ENCODE assay signal across 28 cellular contexts in the genomic region with DNA sequence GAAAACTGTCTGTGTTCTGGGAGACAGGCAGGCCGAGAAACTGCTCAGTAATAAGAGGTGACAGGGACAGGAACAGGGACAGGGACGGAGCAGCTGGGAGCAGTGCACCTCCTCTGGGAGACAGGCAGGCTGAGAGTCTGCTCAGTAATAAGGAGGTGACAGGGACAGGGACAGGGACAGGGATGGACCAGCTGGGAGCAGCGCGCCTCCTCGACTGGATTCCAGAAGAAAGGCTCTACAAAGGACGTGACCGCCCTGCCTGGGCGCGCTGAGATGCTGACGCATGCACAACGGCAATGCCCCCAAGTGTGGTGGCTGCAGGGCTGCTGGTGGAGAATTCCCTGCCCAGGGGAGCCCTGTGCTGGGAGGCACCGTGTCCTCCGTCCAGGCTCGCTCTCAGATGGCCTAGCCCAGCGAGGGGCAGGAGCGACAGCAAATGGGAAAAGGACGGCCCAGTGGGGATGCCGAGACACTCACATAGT. TPM values are rescaled to one million over a fixed set of nuclear protein-coding genes. Genes with fewer than 3 reads are reported as not detected.
DNase-seq lines count a peak whose midpoint lies in the region; ATAC-seq and TF ChIP-seq lines count a peak whose summit lies in the region.
"Had no signal": no experiment of that assay in that cellular context is flagged by ENCODE, and none has a peak within 500 bp of the region (broad histone marks: within the 10 kb centered on the region; RNA-seq: fewer than 3 reads in every experiment).

No MANE protein-coding gene starts in this region.

- H3K4me3 Mint-ChIP-seq in WTC11 (no peak overlapping the region), nephron progenitor cell (peak overlapping the region; percentile 47), chondrocyte (ENCODE audit: unreplicated experiment) (no peak overlapping the region)
- H3K4me3 Mint-ChIP-seq: activated CD8-positive, alpha-beta T cell treated with anti-CD3 and anti-CD28 coated beads for 36 hours; activated naive CD8-positive, alpha-beta T cell; CD4-positive, alpha-beta memory T cell; immature natural killer cell; nephron; stimulated activated naive CD8-positive, alpha-beta T cell treated with anti-CD3 and anti-CD28 coated beads, Interleukin-15, Interleukin-2, amounts not matched to agents 100 ng/mL and 50 ng/mL, for 24 hours; T-helper 2 cell treated with Interferon-gamma antibody and Interleukin-4, amounts not matched to agents 5 μg/mL and 100 μg/mL, for 36 hours had no signal

- peak; percentile 31 for ATAC-seq in WTC11
- ATAC-seq: activated CD8-positive, alpha-beta T cell treated with anti-CD3 and anti-CD28 coated beads for 36 hours; right cardiac atrium; Right ventricle myocardium inferior had no signal

- H3K36me3 ChIP-seq in HAP-1 (replicated peaks), result no peaks in the 10 kb centered on the region

- H3K4me1 ChIP-seq in HAP-1, result no peaks in the 10 kb centered on the region
- H3K4me1 ChIP-seq: testis had no signal

- POLR2A ChIA-PET in WTC11 (lab: Charles Lee), result no interaction called here

- H3K9me3 Mint-ChIP-seq in WTC11, result no peaks in the 10 kb centered on the region
- no peaks in the 10 kb centered on the region for H3K9me3 Mint-ChIP-seq in nephron progenitor cell
- H3K9me3 Mint-ChIP-seq in chondrocyte (ENCODE audit: low read depth), result no peaks in the 10 kb centered on the region
- H3K9me3 Mint-ChIP-seq: activated CD8-positive, alpha-beta T cell treated with anti-CD3 and anti-CD28 coated beads for 36 hours; CD4-positive, alpha-beta memory T cell; immature natural killer cell; nephron; stimulated activated naive CD8-positive, alpha-beta T cell treated with anti-CD3 and anti-CD28 coated beads, Interleukin-15, Interleukin-2, amounts not matched to agents 100 ng/mL and 50 ng/mL, for 24 hours; T-helper 2 cell treated with Interferon-gamma antibody and Interleukin-4, amounts not matched to agents 5 μg/mL and 100 μg/mL, for 36 hours had no signal

- H3K4me3 ChIP-seq in HAP-1, result no peak overlapping the region
- H3K4me3 ChIP-seq: smooth muscle cell, testis had no signal

- no peaks in the 10 kb centered on the region for H3K9me3 ChIP-seq in HAP-1
- H3K9me3 ChIP-seq: testis had no signal

- peak; percentile 39 for DNase-seq in activated effector memory CD4-positive, alpha-beta T cell treated with anti-CD3 and anti-CD28 coated beads, Interleukin-2, amount 50 U/mL, for 16 hours
- DNase-seq in activated effector memory CD4-positive, alpha-beta T cell treated with Interleukin-2 at 50 U/mL for 16 hours, result no peak
- DNase-seq in WTC11 (ENCODE audit: low spot score) (no peak), nephron progenitor cell (no peak), chondrocyte (ENCODE audit: low spot score) (no peak), HAP-1 (ENCODE audit: low spot score in 2 of 2) (no peak)
- DNase-seq in stimulated activated CD4-positive, alpha-beta T cell treated with anti-CD3 and anti-CD28 coated beads, Interleukin-4, amount 100 ng/mL, for 24 hours, result no peak
- DNase-seq: activated CD4-positive, alpha-beta T cell treated with anti-CD3 and anti-CD28 coated beads for 1 hour; activated CD8-positive, alpha-beta T cell treated with anti-CD3 and anti-CD28 coated beads for 36 hours; AML-193; CD4-positive, alpha-beta memory T cell; DND-41; effector CD4-positive, alpha-beta T cell; hippocampal formation; immature natural killer cell; KBM-7; MM.1S; NCI-H526; NK-92 treated with Interleukin-12 subunit alpha and Interleukin-12 subunit beta, amount 100 ng/mL, for 24 hours; right cardiac atrium; stimulated activated CD4-positive, alpha-beta T cell treated with anti-CD3 and anti-CD28 coated beads, Interleukin-1b, Interleukin-23, amount 100 ng/mL, for 48 hours; testis had no signal

- in situ Hi-C loops in HAP-1 (cut with MboI; ENCODE audit: low sequenced_read_pairs), result no loop called here

- CTCF ChIA-PET in WTC11 (lab: Charles Lee), result interaction anchor here (1.3 kb wide), 1 partner anchor 19 kb away, joined by 5 read pairs; no protein-coding TSS in a partner anchor

- H3K4me1 Mint-ChIP-seq in WTC11, result peaks cover 13% of the 10 kb centered on the region
- peaks cover 48% of the 10 kb centered on the region for H3K4me1 Mint-ChIP-seq in nephron progenitor cell
- H3K4me1 Mint-ChIP-seq in chondrocyte (ENCODE audit: low read depth), result no peaks in the 10 kb centered on the region

- H3K36me3 Mint-ChIP-seq in WTC11, result no peaks in the 10 kb centered on the region
- no peaks in the 10 kb centered on the region for H3K36me3 Mint-ChIP-seq in nephron progenitor cell (ENCODE audit: low read depth)
- H3K36me3 Mint-ChIP-seq in chondrocyte (ENCODE audit: low read depth), result no peaks in the 10 kb centered on the region
- H3K36me3 Mint-ChIP-seq: activated naive CD8-positive, alpha-beta T cell; CD4-positive, alpha-beta memory T cell; immature natural killer cell had no signal

- no peaks in the 10 kb centered on the region; the same call in 1 of the 2 replicates for H3K27me3 Mint-ChIP-seq in WTC11 (ENCODE audit: low read depth)
- H3K27me3 Mint-ChIP-seq in nephron progenitor cell (ENCODE audit: low read depth, poor library complexity), result no peaks in the 10 kb centered on the region
- peaks cover 9% of the 10 kb centered on the region for H3K27me3 Mint-ChIP-seq in chondrocyte (ENCODE audit: low read depth)
- H3K27me3 Mint-ChIP-seq: stimulated activated naive CD8-positive, alpha-beta T cell treated with anti-CD3 and anti-CD28 coated beads, Interleukin-15, Interleukin-2, amounts not matched to agents 100 ng/mL and 50 ng/mL, for 24 hours had no signal

- H3K27me3 ChIP-seq in HAP-1 (ENCODE audit: low read depth), result no peaks in the 10 kb centered on the region
- H3K27me3 ChIP-seq: testis had no signal

- H3K27ac Mint-ChIP-seq in WTC11, result peak overlapping the region; percentile 1; the same call in 1 of the 2 replicates
- peak overlapping the region; percentile 46 for H3K27ac Mint-ChIP-seq in nephron progenitor cell
- H3K27ac Mint-ChIP-seq in chondrocyte (ENCODE audit: unreplicated experiment), result no peak overlapping the region
- H3K27ac Mint-ChIP-seq: activated CD8-positive, alpha-beta T cell treated with anti-CD3 and anti-CD28 coated beads for 36 hours; activated naive CD8-positive, alpha-beta T cell; CD4-positive, alpha-beta memory T cell; immature natural killer cell; stimulated activated naive CD8-positive, alpha-beta T cell treated with anti-CD3 and anti-CD28 coated beads, Interleukin-15, Interleukin-2, amounts not matched to agents 100 ng/mL and 50 ng/mL, for 24 hours; T-helper 2 cell treated with Interferon-gamma antibody and Interleukin-4, amounts not matched to agents 5 μg/mL and 100 μg/mL, for 36 hours had no signal

- TF ChIP-seq CTCF in WTC11 (IDR thresholded peaks at IDR 0.05), result no peak
- no peak for TF ChIP-seq CTCF in nephron progenitor cell (IDR thresholded peaks at IDR 0.05)
- TF ChIP-seq CTCF in chondrocyte (IDR thresholded peaks at IDR 0.05), result no peak

TF ChIP-seq in WTC11, 78 proteins besides CTCF, POLR2A, EP300 and RAD21:
- TF ChIP-seq FOXJ3 (CRISPR knock-in tag; IDR thresholded peaks at IDR 0.05; ENCODE audit: borderline replicate concordance) (no peak), CBFB (CRISPR knock-in tag; IDR thresholded peaks at IDR 0.05; ENCODE audit: low read depth) (no peak), SOX15 (CRISPR knock-in tag; IDR thresholded peaks at IDR 0.05) (no peak), SMAD3 (CRISPR knock-in tag; IDR thresholded peaks at IDR 0.05; ENCODE audit: borderline replicate concordance) (no peak), CREM (CRISPR knock-in tag; IDR thresholded peaks at IDR 0.05) (no peak), NFYB (CRISPR knock-in tag; conservative IDR thresholded peaks at IDR 0.05; ENCODE audit: low read depth) (no peak), TCF7 (CRISPR knock-in tag; IDR thresholded peaks at IDR 0.05; ENCODE audit: low read depth) (no peak), JAZF1 (CRISPR knock-in tag; IDR thresholded peaks at IDR 0.05) (no peak), FOXK1 (CRISPR knock-in tag; IDR thresholded peaks at IDR 0.05) (no peak), ZNF219 (CRISPR knock-in tag; IDR thresholded peaks at IDR 0.05; ENCODE audit: borderline replicate concordance) (no peak)
- TF ChIP-seq, protein P1, sequence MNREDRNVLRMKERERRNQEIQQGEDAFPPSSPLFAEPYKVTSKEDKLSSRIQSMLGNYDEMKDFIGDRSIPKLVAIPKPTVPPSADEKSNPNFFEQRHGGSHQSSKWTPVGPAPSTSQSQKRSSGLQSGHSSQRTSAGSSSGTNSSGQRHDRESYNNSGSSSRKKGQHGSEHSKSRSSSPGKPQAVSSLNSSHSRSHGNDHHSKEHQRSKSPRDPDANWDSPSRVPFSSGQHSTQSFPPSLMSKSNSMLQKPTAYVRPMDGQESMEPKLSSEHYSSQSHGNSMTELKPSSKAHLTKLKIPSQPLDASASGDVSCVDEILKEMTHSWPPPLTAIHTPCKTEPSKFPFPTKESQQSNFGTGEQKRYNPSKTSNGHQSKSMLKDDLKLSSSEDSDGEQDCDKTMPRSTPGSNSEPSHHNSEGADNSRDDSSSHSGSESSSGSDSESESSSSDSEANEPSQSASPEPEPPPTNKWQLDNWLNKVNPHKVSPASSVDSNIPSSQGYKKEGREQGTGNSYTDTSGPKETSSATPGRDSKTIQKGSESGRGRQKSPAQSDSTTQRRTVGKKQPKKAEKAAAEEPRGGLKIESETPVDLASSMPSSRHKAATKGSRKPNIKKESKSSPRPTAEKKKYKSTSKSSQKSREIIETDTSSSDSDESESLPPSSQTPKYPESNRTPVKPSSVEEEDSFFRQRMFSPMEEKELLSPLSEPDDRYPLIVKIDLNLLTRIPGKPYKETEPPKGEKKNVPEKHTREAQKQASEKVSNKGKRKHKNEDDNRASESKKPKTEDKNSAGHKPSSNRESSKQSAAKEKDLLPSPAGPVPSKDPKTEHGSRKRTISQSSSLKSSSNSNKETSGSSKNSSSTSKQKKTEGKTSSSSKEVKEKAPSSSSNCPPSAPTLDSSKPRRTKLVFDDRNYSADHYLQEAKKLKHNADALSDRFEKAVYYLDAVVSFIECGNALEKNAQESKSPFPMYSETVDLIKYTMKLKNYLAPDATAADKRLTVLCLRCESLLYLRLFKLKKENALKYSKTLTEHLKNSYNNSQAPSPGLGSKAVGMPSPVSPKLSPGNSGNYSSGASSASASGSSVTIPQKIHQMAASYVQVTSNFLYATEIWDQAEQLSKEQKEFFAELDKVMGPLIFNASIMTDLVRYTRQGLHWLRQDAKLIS (CRISPR knock-in tag; IDR thresholded peaks at IDR 0.05; ENCODE audit: borderline replicate concordance), result no peak
- TF ChIP-seq, protein P2, sequence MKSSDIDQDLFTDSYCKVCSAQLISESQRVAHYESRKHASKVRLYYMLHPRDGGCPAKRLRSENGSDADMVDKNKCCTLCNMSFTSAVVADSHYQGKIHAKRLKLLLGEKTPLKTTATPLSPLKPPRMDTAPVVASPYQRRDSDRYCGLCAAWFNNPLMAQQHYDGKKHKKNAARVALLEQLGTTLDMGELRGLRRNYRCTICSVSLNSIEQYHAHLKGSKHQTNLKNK (CRISPR knock-in tag; IDR thresholded peaks at IDR 0.05), result no peak
- TF ChIP-seq, protein P3, sequence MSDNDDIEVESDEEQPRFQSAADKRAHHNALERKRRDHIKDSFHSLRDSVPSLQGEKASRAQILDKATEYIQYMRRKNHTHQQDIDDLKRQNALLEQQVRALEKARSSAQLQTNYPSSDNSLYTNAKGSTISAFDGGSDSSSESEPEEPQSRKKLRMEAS (CRISPR knock-in tag; IDR thresholded peaks at IDR 0.05), result no peak

RNA-seq across cellular contexts. Expression of a gene that starts 44.2 kb away (rescaled TPM):
- 146 to 166 TPM (median 157 TPM) in 3 replicates for total RNA-seq in WTC11 (2021)
- 499 to 576 TPM (median 571 TPM) in 3 replicates for total RNA-seq in chondrocyte
- total RNA-seq: CD4-positive, alpha-beta memory T cell had no signal
